In the genomic region with DNA sequence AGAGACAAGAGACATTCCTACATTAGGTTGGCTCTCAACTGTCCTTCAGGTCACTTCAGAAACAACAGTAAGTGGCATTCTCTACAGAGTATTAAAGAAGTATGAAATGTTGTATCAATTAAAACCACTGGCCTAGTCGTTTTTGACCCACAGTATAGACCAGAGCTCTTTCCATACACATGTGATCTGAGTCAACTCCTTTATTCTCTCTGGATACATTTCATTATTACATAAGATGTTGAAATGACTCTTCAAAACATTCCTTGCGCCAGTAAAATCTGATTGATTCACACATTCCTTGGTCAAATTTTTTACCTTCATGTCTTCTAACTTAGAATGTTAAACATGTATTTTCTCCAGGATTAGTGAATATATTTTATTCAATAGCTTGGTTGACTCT, we compare ENCODE assay signal across 19 cellular contexts.
DNase-seq lines count a peak whose midpoint lies in the region; ATAC-seq, FAIRE-seq and TF ChIP-seq lines count a peak whose summit lies in the region.
"Had no signal": no experiment of that assay in that cellular context is flagged by ENCODE, and none has a peak within 500 bp of the region (broad histone marks: within the 10 kb centered on the region; RNA-seq: fewer than 3 reads in every experiment).

No MANE protein-coding gene starts in this region.

- peak; percentile 5 for DNase-seq in AG08395 (ENCODE audit: low spot score)
- peak; percentile 55 for DNase-seq in HCEC 1CT
- DNase-seq in bronchial epithelial cell (ENCODE audit: low read depth), result peak; percentile 43
- DNase-seq in iris pigment epithelial cell (ENCODE audit: low read depth), result peak; percentile 44
- DNase-seq in effector CD4-positive, alpha-beta T cell, result no peak
- no peak for DNase-seq in AML-193 (lab: John Stamatoyannopoulos, UW)
- DNase-seq: 8988T, MV-4-11, NCI-H1105 treated with DMSO at 0.1 percent for 48 hours, NCI-H2081, NCI-H2171, NCI-H524, NCI-H774, Peyer's patch, SJCRH30, T-cell had no signal

- no peak for ATAC-seq in GM21526 (IDR thresholded peaks at IDR 0.05; ENCODE audit: low FRiP score, unreplicated experiment)
- no peak for ATAC-seq in HG02763 (IDR thresholded peaks at IDR 0.05; ENCODE audit: unreplicated experiment)
- ATAC-seq: T-cell had no signal

- H3K4me3 ChIP-seq in bronchial epithelial cell (ENCODE audit: low read depth, low read length), result no peak overlapping the region
- H3K4me3 ChIP-seq: Peyer's patch, SJCRH30 had no signal

- H3K36me3 ChIP-seq in bronchial epithelial cell (ENCODE audit: control insufficient read depth, insufficient read depth, low read length), result no peaks in the 10 kb centered on the region
- H3K36me3 ChIP-seq: Peyer's patch, SJCRH30 had no signal

- no peak for TF ChIP-seq CTCF in bronchial epithelial cell (IDR thresholded peaks at IDR 0.05; ENCODE audit: insufficient read depth, low read length, severe bottlenecking)

- FAIRE-seq in bronchial epithelial cell (lab: Jason Lieb, UNC), result no peak
- FAIRE-seq: HTR-8/SVneo had no signal

- H3K27me3 ChIP-seq in bronchial epithelial cell (ENCODE audit: control insufficient read depth, insufficient read depth, low read length), result no peaks in the 10 kb centered on the region
- H3K27me3 ChIP-seq: Peyer's patch, SJCRH30 had no signal

Comparison
In these comparisons a context has a peak if more than half of its experiments do, and no peak if none do; other contexts are left out.
1. DNase-seq: peak in AG08395 (single experiment), HCEC 1CT (single experiment), bronchial epithelial cell (single experiment) and iris pigment epithelial cell (single experiment); none in effector CD4-positive, alpha-beta T cell (single experiment) and AML-193 (0 of 2).